In genomic region chr7:70588151-70588550, GRCh38 we compare ENCODE assay signal across 18 cellular contexts.
DNase-seq lines count a peak whose midpoint lies in the region; ATAC-seq and TF ChIP-seq lines count a peak whose summit lies in the region.
"Had no signal": no experiment of that assay in that cellular context is flagged by ENCODE, and none has a peak within 500 bp of the region (broad histone marks: within the 10 kb centered on the region; RNA-seq: fewer than 3 reads in every experiment).

No MANE protein-coding gene starts in this region.

- TF ChIP-seq CTCF in HEK293 (tag by site-specific recombination; IDR thresholded peaks at IDR 0.05) (no peak), right lobe of liver (IDR thresholded peaks at IDR 0.05) (no peak), progenitor cell of endocrine pancreas (IDR thresholded peaks at IDR 0.05; ENCODE audit: unreplicated experiment) (no peak), Calu3 (IDR thresholded peaks at IDR 0.05; ENCODE audit: unreplicated experiment) (no peak), adrenal gland (IDR thresholded peaks at IDR 0.05) (no peak)

- no peak for TF ChIP-seq POLR2A in right lobe of liver (IDR thresholded peaks at IDR 0.05)
- TF ChIP-seq POLR2A in adrenal gland (IDR thresholded peaks at IDR 0.05): no peak

- no peaks in the 10 kb centered on the region for H3K36me3 ChIP-seq in HEK293 (ENCODE audit: control insufficient read depth in 2 of 2, insufficient read depth in 1 of 2, low read length in 2 of 2)
- no peaks in the 10 kb centered on the region for H3K36me3 ChIP-seq in right lobe of liver
- H3K36me3 ChIP-seq in adrenal gland (replicated peaks in 1 of 2): no peaks in the 10 kb centered on the region
- H3K36me3 ChIP-seq: HAP-1 had no signal

- H3K27ac ChIP-seq in HEK293 (ENCODE audit: extremely low read depth, low read depth, low read length) (no peak overlapping the region), right lobe of liver (peak overlapping the region in 2 of 3 donors; percentile 13 to 31), adrenal gland (no peak overlapping the region)
- H3K27ac ChIP-seq: C4-2B had no signal

- no peak overlapping the region for H3K4me3 ChIP-seq in HEK293 (ENCODE audit: low read depth, low read length)
- no peak overlapping the region for H3K4me3 ChIP-seq in right lobe of liver
- no peak overlapping the region for H3K4me3 ChIP-seq in adrenal gland
- H3K4me3 ChIP-seq: HAP-1 had no signal

- H3K27ac Mint-ChIP-seq in progenitor cell of endocrine pancreas: peak overlapping the region; percentile 34
- no peak overlapping the region for H3K27ac Mint-ChIP-seq in Calu3 (ENCODE audit: unreplicated experiment)

- BruUV-seq in Calu3 (replicated peaks; lab: Mats Ljungman, UMichigan): no TSS peak

- 29% methylated on average over 5 of the region's 5 CpGs for WGBS in right lobe of liver (ENCODE audit: insufficient coverage, low coverage, low lambda C conversion rate, missing lambda C conversion rate)
- 90 to 98% (median 94%) methylated on average over 5 of the region's 5 CpGs for WGBS in adrenal gland, 4 donors

- H3K9me3 ChIP-seq in HEK293 (ENCODE audit: control insufficient read depth, insufficient read depth, low read depth, low read length) (no peaks in the 10 kb centered on the region), right lobe of liver (no peaks in the 10 kb centered on the region), adrenal gland (replicated peaks in 1 of 3) (no peaks in the 10 kb centered on the region)
- H3K9me3 ChIP-seq: HAP-1 had no signal

- CTCF ChIA-PET in HEK293 (lab: Yijun Ruan, JAX) (no interaction called here), Calu3 (lab: Charles Lee) (no interaction called here)

- no peak overlapping the region for H3K4me3 Mint-ChIP-seq in progenitor cell of endocrine pancreas (ENCODE audit: low read depth)
- no peak overlapping the region for H3K4me3 Mint-ChIP-seq in Calu3 (ENCODE audit: low read depth, unreplicated experiment)

- DNase-seq in astrocyte of the hippocampus (ENCODE audit: low read depth, low spot score) (peak; percentile 51), right lobe of liver (no peak), progenitor cell of endocrine pancreas (ENCODE audit: low spot score, unreplicated experiment) (no peak), Calu3 (no peak), kidney glomerular epithelial cell (lab: John Stamatoyannopoulos, UW) (no peak), adrenal gland (no peak)
- DNase-seq: COR-L47; DMS153; MM.1S; NCI-H1092 treated with DMSO at 0.1 percent for 48 hours; NCI-H2081 treated with DMSO at 0.1 percent for 48 hours; NK-92 treated with Interleukin-12 subunit alpha and Interleukin-12 subunit beta, amount 100 ng/mL, for 24 hours; SHP77 treated with DMSO at 0.1 percent for 48 hours had no signal

- POLR2A ChIA-PET in HEK293 (lab: Yijun Ruan, JAX): no interaction called here

- H3K4me1 Mint-ChIP-seq in progenitor cell of endocrine pancreas (ENCODE audit: low read depth): peaks cover 17% of the 10 kb centered on the region
- H3K4me1 Mint-ChIP-seq in Calu3 (ENCODE audit: low read depth, unreplicated experiment): no peaks in the 10 kb centered on the region

- intact Hi-C loops in right lobe of liver (cut with DNase I): no loop called here
- intact Hi-C loops in Calu3 (cut with micrococcal nuclease; ENCODE audit: unreplicated experiment): no loop called here
- intact Hi-C loops in adrenal gland (cut with DNase I): no loop called here

- H3K36me3 Mint-ChIP-seq in progenitor cell of endocrine pancreas (ENCODE audit: insufficient read depth) (no peaks in the 10 kb centered on the region), Calu3 (ENCODE audit: insufficient read depth, unreplicated experiment) (no peaks in the 10 kb centered on the region)

- no peaks in the 10 kb centered on the region for H3K27me3 ChIP-seq in right lobe of liver
- H3K27me3 ChIP-seq in adrenal gland: no peaks in the 10 kb centered on the region

- H3K4me1 ChIP-seq in HEK293 (ENCODE audit: control insufficient read depth, insufficient read depth, low read length): peaks cover 13% of the 10 kb centered on the region
- peaks cover 0 to 55% (median 22%) of the 10 kb centered on the region in 4 donors for H3K4me1 ChIP-seq in right lobe of liver
- H3K4me1 ChIP-seq in adrenal gland (replicated peaks in 1 of 2): no peaks in the 10 kb centered on the region
- H3K4me1 ChIP-seq: HAP-1 had no signal

- H3K27me3 Mint-ChIP-seq in progenitor cell of endocrine pancreas: peaks cover 24% of the 10 kb centered on the region
- H3K27me3 Mint-ChIP-seq in Calu3 (ENCODE audit: unreplicated experiment): no peaks in the 10 kb centered on the region

- H3K9me3 Mint-ChIP-seq in progenitor cell of endocrine pancreas (ENCODE audit: low read depth) (no peaks in the 10 kb centered on the region), Calu3 (ENCODE audit: low read depth, unreplicated experiment) (peaks cover 3% of the 10 kb centered on the region)

- ATAC-seq in right lobe of liver: no peak
- ATAC-seq in HG03025 (IDR thresholded peaks at IDR 0.05; ENCODE audit: low FRiP score, unreplicated experiment): no peak
- ATAC-seq: SK-N-SH treated with all-trans-retinoic acid at 6 μM for 48 hours had no signal

TF ChIP-seq in HEK293, 187 proteins besides CTCF, POLR2A, EP300 and RAD21:
- peak; percentile 55 for TF ChIP-seq ZIC2 (tag by site-specific recombination; IDR thresholded peaks at IDR 0.05)
- no peak for TF ChIP-seq ZNF223 (tag by site-specific recombination; IDR thresholded peaks at IDR 0.05)
- no peak for TF ChIP-seq ZNF239 (tag by site-specific recombination; IDR thresholded peaks at IDR 0.05)
TF ChIP-seq in HEK293: peak in this region for 1.

Comparison
In these comparisons a context has a peak if more than half of its experiments do, and no peak if none do; other contexts are left out.
1. H3K27ac ChIP-seq: peak in right lobe of liver (2 of 3); none in HEK293 (single experiment) and adrenal gland (0 of 5).